ENCODE assay signal across 1 cellular context in genomic region chr1:204102029-204102611, GRCh38.
A peak's percentile ranks its signal among the peaks of the same experiment; 100 is the strongest.
TF ChIP-seq lines count a peak whose summit lies in the region.

No MANE protein-coding gene starts in this region.

TF ChIP-seq in HepG2, 621 proteins besides CTCF, POLR2A, EP300 and RAD21 (continued from another document and continues in another):
- TF ChIP-seq, protein P1, sequence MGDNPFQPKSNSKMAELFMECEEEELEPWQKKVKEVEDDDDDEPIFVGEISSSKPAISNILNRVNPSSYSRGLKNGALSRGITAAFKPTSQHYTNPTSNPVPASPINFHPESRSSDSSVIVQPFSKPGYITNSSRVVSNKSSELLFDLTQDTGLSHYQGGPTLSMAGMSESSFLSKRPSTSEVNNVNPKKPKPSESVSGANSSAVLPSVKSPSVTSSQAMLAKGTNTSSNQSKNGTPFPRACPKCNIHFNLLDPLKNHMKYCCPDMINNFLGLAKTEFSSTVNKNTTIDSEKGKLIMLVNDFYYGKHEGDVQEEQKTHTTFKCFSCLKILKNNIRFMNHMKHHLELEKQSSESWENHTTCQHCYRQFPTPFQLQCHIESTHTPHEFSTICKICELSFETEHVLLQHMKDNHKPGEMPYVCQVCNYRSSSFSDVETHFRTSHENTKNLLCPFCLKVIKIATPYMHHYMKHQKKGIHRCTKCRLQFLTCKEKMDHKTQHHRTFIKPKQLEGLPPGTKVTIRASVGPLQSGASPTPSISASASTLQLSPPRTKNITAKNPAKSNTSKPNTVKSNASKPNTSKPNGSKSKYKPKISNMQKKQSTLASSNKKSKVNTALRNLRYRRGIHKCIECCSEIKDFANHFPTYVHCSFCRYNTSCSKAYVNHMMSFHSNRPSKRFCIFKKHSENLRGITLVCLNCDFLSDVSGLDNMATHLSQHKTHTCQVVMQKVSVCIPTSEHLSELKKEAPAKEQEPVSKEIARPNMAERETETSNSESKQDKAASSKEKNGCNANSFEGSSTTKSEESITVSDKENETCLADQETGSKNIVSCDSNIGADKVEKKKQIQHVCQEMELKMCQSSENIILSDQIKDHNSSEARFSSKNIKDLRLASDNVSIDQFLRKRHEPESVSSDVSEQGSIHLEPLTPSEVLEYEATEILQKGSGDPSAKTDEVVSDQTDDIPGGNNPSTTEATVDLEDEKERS (CRISPR knock-in tag; IDR thresholded peaks at IDR 0.05): peak; percentile 82; the same call in 1 of the 2 replicates
- no peak for TF ChIP-seq PAWR (CRISPR knock-in tag; IDR thresholded peaks at IDR 0.05; ENCODE audit: borderline replicate concordance)
- TF ChIP-seq HES4 (CRISPR knock-in tag; IDR thresholded peaks at IDR 0.05; ENCODE audit: borderline replicate concordance): no peak
- TF ChIP-seq PCBP1 (IDR thresholded peaks at IDR 0.05; ENCODE audit: borderline replicate concordance, low read depth, low read length): no peak
- TF ChIP-seq SP5 (CRISPR knock-in tag; IDR thresholded peaks at IDR 0.05; ENCODE audit: borderline replicate concordance, low read depth): peak; percentile 43; the same call in 1 of the 2 replicates
- peak; percentile 60; the same call in 1 of the 2 replicates for TF ChIP-seq UBTF (CRISPR knock-in tag; IDR thresholded peaks at IDR 0.05)
- no peak for TF ChIP-seq SNAI1 (CRISPR knock-in tag; IDR thresholded peaks at IDR 0.05; ENCODE audit: borderline replicate concordance)
- no peak for TF ChIP-seq ZNF572 (CRISPR knock-in tag; IDR thresholded peaks at IDR 0.05)
- TF ChIP-seq TCF12 (IDR thresholded peaks at IDR 0.05): no peak
- no peak for TF ChIP-seq TCF12 (CRISPR knock-in tag; IDR thresholded peaks at IDR 0.05)
- TF ChIP-seq TP53 (CRISPR knock-in tag; conservative IDR thresholded peaks at IDR 0.05): no peak
- TF ChIP-seq ZNF772 (CRISPR knock-in tag; IDR thresholded peaks at IDR 0.05): peak; percentile 76; the same call in 1 of the 2 replicates
- TF ChIP-seq MEF2D (CRISPR knock-in tag; IDR thresholded peaks at IDR 0.05): peak; percentile 70; the same call in 1 of the 2 replicates
- peak; percentile 26; the same call in 1 of the 2 replicates for TF ChIP-seq ZBTB10 (CRISPR knock-in tag; IDR thresholded peaks at IDR 0.05; ENCODE audit: borderline replicate concordance)
- TF ChIP-seq, protein P2, sequence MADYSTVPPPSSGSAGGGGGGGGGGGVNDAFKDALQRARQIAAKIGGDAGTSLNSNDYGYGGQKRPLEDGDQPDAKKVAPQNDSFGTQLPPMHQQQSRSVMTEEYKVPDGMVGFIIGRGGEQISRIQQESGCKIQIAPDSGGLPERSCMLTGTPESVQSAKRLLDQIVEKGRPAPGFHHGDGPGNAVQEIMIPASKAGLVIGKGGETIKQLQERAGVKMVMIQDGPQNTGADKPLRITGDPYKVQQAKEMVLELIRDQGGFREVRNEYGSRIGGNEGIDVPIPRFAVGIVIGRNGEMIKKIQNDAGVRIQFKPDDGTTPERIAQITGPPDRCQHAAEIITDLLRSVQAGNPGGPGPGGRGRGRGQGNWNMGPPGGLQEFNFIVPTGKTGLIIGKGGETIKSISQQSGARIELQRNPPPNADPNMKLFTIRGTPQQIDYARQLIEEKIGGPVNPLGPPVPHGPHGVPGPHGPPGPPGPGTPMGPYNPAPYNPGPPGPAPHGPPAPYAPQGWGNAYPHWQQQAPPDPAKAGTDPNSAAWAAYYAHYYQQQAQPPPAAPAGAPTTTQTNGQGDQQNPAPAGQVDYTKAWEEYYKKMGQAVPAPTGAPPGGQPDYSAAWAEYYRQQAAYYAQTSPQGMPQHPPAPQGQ (CRISPR knock-in tag; IDR thresholded peaks at IDR 0.05; ENCODE audit: borderline replicate concordance): no peak
- peak; percentile 25 to 99; a peak in 3 of 4 replicates for TF ChIP-seq ATF4 (CRISPR knock-in tag; IDR thresholded peaks at IDR 0.05)
- no peak for TF ChIP-seq E2F2 (CRISPR knock-in tag; IDR thresholded peaks at IDR 0.05; ENCODE audit: borderline replicate concordance)
- no peak for TF ChIP-seq TBP (CRISPR knock-in tag; IDR thresholded peaks at IDR 0.05)
- TF ChIP-seq, protein P3, sequence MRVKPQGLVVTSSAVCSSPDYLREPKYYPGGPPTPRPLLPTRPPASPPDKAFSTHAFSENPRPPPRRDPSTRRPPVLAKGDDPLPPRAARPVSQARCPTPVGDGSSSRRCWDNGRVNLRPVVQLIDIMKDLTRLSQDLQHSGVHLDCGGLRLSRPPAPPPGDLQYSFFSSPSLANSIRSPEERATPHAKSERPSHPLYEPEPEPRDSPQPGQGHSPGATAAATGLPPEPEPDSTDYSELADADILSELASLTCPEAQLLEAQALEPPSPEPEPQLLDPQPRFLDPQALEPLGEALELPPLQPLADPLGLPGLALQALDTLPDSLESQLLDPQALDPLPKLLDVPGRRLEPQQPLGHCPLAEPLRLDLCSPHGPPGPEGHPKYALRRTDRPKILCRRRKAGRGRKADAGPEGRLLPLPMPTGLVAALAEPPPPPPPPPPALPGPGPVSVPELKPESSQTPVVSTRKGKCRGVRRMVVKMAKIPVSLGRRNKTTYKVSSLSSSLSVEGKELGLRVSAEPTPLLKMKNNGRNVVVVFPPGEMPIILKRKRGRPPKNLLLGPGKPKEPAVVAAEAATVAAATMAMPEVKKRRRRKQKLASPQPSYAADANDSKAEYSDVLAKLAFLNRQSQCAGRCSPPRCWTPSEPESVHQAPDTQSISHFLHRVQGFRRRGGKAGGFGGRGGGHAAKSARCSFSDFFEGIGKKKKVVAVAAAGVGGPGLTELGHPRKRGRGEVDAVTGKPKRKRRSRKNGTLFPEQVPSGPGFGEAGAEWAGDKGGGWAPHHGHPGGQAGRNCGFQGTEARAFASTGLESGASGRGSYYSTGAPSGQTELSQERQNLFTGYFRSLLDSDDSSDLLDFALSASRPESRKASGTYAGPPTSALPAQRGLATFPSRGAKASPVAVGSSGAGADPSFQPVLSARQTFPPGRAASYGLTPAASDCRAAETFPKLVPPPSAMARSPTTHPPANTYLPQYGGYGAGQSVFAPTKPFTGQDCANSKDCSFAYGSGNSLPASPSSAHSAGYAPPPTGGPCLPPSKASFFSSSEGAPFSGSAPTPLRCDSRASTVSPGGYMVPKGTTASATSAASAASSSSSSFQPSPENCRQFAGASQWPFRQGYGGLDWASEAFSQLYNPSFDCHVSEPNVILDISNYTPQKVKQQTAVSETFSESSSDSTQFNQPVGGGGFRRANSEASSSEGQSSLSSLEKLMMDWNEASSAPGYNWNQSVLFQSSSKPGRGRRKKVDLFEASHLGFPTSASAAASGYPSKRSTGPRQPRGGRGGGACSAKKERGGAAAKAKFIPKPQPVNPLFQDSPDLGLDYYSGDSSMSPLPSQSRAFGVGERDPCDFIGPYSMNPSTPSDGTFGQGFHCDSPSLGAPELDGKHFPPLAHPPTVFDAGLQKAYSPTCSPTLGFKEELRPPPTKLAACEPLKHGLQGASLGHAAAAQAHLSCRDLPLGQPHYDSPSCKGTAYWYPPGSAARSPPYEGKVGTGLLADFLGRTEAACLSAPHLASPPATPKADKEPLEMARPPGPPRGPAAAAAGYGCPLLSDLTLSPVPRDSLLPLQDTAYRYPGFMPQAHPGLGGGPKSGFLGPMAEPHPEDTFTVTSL (CRISPR knock-in tag; IDR thresholded peaks at IDR 0.05; ENCODE audit: borderline replicate concordance): no peak
- TF ChIP-seq HMG20A (CRISPR knock-in tag; IDR thresholded peaks at IDR 0.05; ENCODE audit: borderline replicate concordance): no peak
- no peak for TF ChIP-seq SETDB1 (CRISPR knock-in tag; IDR thresholded peaks at IDR 0.05; ENCODE audit: borderline replicate concordance)
- no peak for TF ChIP-seq ZNF577 (CRISPR knock-in tag; IDR thresholded peaks at IDR 0.05; ENCODE audit: borderline replicate concordance, low read depth)
- no peak for TF ChIP-seq SRY (CRISPR knock-in tag; IDR thresholded peaks at IDR 0.05)
- TF ChIP-seq ZNF121 (CRISPR knock-in tag; IDR thresholded peaks at IDR 0.05): no peak
- no peak for TF ChIP-seq POLR2AphosphoS2 (IDR thresholded peaks at IDR 0.05; ENCODE audit: low read depth, low read length)
- TF ChIP-seq ZNF232 (CRISPR knock-in tag; IDR thresholded peaks at IDR 0.05; ENCODE audit: borderline replicate concordance): no peak
- no peak for TF ChIP-seq ZNF768 (CRISPR knock-in tag; IDR thresholded peaks at IDR 0.05)
- TF ChIP-seq, protein P4, sequence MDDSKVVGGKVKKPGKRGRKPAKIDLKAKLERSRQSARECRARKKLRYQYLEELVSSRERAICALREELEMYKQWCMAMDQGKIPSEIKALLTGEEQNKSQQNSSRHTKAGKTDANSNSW (CRISPR knock-in tag; IDR thresholded peaks at IDR 0.05; ENCODE audit: borderline replicate concordance): no peak
- TF ChIP-seq TBX3 (IDR thresholded peaks at IDR 0.05; ENCODE audit: borderline replicate concordance): no peak
- no peak for TF ChIP-seq ZNF431 (CRISPR knock-in tag; IDR thresholded peaks at IDR 0.05; ENCODE audit: borderline replicate concordance, low read depth)
- no peak for TF ChIP-seq FOXJ3 (CRISPR knock-in tag; IDR thresholded peaks at IDR 0.05; ENCODE audit: borderline replicate concordance)
- TF ChIP-seq SNRNP70 (IDR thresholded peaks at IDR 0.05; ENCODE audit: low read depth, low read length): no peak
- TF ChIP-seq, protein P5, sequence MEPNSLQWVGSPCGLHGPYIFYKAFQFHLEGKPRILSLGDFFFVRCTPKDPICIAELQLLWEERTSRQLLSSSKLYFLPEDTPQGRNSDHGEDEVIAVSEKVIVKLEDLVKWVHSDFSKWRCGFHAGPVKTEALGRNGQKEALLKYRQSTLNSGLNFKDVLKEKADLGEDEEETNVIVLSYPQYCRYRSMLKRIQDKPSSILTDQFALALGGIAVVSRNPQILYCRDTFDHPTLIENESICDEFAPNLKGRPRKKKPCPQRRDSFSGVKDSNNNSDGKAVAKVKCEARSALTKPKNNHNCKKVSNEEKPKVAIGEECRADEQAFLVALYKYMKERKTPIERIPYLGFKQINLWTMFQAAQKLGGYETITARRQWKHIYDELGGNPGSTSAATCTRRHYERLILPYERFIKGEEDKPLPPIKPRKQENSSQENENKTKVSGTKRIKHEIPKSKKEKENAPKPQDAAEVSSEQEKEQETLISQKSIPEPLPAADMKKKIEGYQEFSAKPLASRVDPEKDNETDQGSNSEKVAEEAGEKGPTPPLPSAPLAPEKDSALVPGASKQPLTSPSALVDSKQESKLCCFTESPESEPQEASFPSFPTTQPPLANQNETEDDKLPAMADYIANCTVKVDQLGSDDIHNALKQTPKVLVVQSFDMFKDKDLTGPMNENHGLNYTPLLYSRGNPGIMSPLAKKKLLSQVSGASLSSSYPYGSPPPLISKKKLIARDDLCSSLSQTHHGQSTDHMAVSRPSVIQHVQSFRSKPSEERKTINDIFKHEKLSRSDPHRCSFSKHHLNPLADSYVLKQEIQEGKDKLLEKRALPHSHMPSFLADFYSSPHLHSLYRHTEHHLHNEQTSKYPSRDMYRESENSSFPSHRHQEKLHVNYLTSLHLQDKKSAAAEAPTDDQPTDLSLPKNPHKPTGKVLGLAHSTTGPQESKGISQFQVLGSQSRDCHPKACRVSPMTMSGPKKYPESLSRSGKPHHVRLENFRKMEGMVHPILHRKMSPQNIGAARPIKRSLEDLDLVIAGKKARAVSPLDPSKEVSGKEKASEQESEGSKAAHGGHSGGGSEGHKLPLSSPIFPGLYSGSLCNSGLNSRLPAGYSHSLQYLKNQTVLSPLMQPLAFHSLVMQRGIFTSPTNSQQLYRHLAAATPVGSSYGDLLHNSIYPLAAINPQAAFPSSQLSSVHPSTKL (CRISPR knock-in tag; IDR thresholded peaks at IDR 0.05): peak; percentile 85
- TF ChIP-seq TAF15 (IDR thresholded peaks at IDR 0.05; ENCODE audit: low read depth, low read length, poor library complexity, severe bottlenecking): no peak
- TF ChIP-seq STAG1 (CRISPR knock-in tag; IDR thresholded peaks at IDR 0.05): no peak
